ENCODE assay signal across 1 cellular context in the genomic region with DNA sequence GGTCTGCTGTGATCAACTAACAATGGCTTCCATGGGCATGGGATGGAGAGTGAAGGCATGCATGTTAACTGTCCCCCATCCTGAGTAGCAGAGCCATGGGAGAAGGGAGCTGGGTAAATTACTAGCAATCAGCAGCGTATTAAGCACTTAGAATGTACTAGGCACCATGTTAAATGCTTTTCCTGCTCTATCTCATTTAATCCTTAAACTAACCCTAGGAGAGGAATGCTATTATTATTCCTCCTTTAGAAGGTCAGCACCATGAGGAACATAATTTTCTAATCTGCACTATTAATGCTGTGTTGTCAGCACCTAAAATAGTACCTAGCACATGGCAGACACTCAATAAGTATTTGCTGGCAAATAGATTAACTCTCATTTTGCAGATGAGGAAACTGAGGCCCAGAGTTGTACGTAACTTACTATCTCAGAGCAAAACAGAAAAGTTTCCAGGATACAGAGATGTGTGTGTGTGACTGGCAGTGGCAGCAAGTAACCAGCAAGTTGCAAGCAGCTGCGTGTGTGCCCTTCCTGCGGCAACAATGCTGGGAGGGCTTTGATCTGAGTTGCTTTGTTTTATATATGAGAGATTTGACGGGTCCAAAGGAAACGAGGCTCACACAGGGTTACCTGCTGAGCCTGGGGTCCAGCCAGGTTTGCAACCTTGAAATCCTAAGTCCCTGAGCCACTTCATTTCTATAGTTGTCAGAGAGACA.
TF ChIP-seq lines count a peak whose summit lies in the region.

No MANE protein-coding gene starts in this region.

TF ChIP-seq in GM23338, 12 proteins besides CTCF, POLR2A, EP300 and RAD21 (continued from another document):
- TF ChIP-seq, protein P1, sequence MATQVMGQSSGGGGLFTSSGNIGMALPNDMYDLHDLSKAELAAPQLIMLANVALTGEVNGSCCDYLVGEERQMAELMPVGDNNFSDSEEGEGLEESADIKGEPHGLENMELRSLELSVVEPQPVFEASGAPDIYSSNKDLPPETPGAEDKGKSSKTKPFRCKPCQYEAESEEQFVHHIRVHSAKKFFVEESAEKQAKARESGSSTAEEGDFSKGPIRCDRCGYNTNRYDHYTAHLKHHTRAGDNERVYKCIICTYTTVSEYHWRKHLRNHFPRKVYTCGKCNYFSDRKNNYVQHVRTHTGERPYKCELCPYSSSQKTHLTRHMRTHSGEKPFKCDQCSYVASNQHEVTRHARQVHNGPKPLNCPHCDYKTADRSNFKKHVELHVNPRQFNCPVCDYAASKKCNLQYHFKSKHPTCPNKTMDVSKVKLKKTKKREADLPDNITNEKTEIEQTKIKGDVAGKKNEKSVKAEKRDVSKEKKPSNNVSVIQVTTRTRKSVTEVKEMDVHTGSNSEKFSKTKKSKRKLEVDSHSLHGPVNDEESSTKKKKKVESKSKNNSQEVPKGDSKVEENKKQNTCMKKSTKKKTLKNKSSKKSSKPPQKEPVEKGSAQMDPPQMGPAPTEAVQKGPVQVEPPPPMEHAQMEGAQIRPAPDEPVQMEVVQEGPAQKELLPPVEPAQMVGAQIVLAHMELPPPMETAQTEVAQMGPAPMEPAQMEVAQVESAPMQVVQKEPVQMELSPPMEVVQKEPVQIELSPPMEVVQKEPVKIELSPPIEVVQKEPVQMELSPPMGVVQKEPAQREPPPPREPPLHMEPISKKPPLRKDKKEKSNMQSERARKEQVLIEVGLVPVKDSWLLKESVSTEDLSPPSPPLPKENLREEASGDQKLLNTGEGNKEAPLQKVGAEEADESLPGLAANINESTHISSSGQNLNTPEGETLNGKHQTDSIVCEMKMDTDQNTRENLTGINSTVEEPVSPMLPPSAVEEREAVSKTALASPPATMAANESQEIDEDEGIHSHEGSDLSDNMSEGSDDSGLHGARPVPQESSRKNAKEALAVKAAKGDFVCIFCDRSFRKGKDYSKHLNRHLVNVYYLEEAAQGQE (IDR thresholded peaks at IDR 0.05; ENCODE audit: unreplicated experiment): no peak
- TF ChIP-seq ZNF462 (CRISPR knock-in tag; IDR thresholded peaks at IDR 0.05) (no peak), ZNF114 (CRISPR knock-in tag; IDR thresholded peaks at IDR 0.05) (no peak), ZNF331 (CRISPR knock-in tag; IDR thresholded peaks at IDR 0.05; ENCODE audit: low read depth) (no peak)
